1 cellular context compared by ENCODE assay signal in the genomic region with DNA sequence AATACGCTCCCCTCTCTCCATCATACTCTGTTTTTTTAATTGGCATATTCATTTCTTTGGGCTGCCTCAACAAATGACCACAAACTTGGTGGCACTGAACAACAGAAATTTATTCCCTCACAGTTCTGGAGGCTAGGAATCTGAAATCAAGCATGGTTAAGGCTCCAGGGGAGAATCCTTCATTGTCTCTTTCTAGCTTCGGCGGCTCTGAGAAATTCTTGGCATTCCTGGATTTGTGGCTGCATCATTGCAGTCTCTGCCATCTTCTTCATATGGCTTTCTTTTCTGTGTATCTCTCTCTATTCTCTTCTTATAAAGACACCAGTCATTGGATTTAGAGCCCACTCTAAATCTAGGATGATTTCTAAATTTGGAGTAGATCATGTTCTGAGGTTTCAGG.
A peak's percentile ranks its signal among the peaks of the same experiment; 100 is the strongest.
TF ChIP-seq lines count a peak whose summit lies in the region.

No MANE protein-coding gene starts in this region.

TF ChIP-seq in H1, 55 proteins besides CTCF, POLR2A, EP300 and RAD21 (continued from another document):
- TF ChIP-seq SP1 (IDR thresholded peaks at IDR 0.05; ENCODE audit: low read depth, low read length) (peak; percentile 47; the same call in 1 of the 2 replicates), RNF2 (IDR thresholded peaks at IDR 0.05; ENCODE audit: borderline replicate concordance, low read depth, low read length, missing control alignments, poor library complexity, severe bottlenecking) (no peak), BCL11A (IDR thresholded peaks at IDR 0.05; ENCODE audit: low read depth in 2 of 2, low read length in 2 of 2) (no peak), KDM5A (IDR thresholded peaks at IDR 0.05; ENCODE audit: low read length) (no peak), YY1 (IDR thresholded peaks at IDR 0.05; ENCODE audit: low read depth, low read length) (0 out of 2 replicates have a peak, but pooled peaks have one; percentile 63), TCF12 (IDR thresholded peaks at IDR 0.05; ENCODE audit: low read depth, low read length) (no peak), SAP30 (IDR thresholded peaks at IDR 0.05; ENCODE audit: insufficient read depth, insufficient replicate concordance, low read length) (no peak), HDAC6 (IDR thresholded peaks at IDR 0.05; ENCODE audit: low read depth, low read length) (no peak), SIX5 (IDR thresholded peaks at IDR 0.05; ENCODE audit: low read depth, low read length) (no peak), GABPA (IDR thresholded peaks at IDR 0.05; ENCODE audit: borderline replicate concordance, insufficient read depth, low read length) (no peak), CHD2 (IDR thresholded peaks at IDR 0.05; ENCODE audit: low read length) (no peak; the same call in 1 of the 2 replicates), ZNF274 (IDR thresholded peaks at IDR 0.05; ENCODE audit: borderline replicate concordance, extremely low read depth, low read length) (no peak), SRF (IDR thresholded peaks at IDR 0.05; ENCODE audit: low read depth, low read length) (no peak), HDAC2 (IDR thresholded peaks at IDR 0.05; ENCODE audit: borderline replicate concordance in 1 of 2, low read depth in 2 of 2, low read length in 2 of 2) (0 out of 4 replicates have a peak, but pooled peaks of 1 of the 2 experiments have one; percentile 41), MAFK (IDR thresholded peaks at IDR 0.05; ENCODE audit: low read depth, low read length) (no peak), JUN (IDR thresholded peaks at IDR 0.05; ENCODE audit: low read depth, low read length) (no peak), TEAD4 (IDR thresholded peaks at IDR 0.05; ENCODE audit: low read depth, low read length) (peak; percentile 99), EGR1 (IDR thresholded peaks at IDR 0.05; ENCODE audit: borderline replicate concordance, low read depth, low read length) (no peak), CTBP2 (IDR thresholded peaks at IDR 0.05; ENCODE audit: borderline replicate concordance, insufficient read depth, insufficient read length, low read length) (no peak), TAF1 (IDR thresholded peaks at IDR 0.05; ENCODE audit: low read depth, low read length) (0 out of 2 replicates have a peak, but pooled peaks have one; percentile 24), PHF8 (conservative IDR thresholded peaks at IDR 0.05; ENCODE audit: low read depth, low read length) (no peak), TBP (IDR thresholded peaks at IDR 0.05; ENCODE audit: low read depth, low read length) (no peak), NRF1 (IDR thresholded peaks at IDR 0.05; ENCODE audit: low read depth, low read length) (no peak), NANOG (IDR thresholded peaks at IDR 0.05; ENCODE audit: insufficient read depth, low read depth, low read length, poor library complexity, severe bottlenecking) (no peak), SP2 (IDR thresholded peaks at IDR 0.05; ENCODE audit: low read length) (no peak)
- TF ChIP-seq, protein P1, sequence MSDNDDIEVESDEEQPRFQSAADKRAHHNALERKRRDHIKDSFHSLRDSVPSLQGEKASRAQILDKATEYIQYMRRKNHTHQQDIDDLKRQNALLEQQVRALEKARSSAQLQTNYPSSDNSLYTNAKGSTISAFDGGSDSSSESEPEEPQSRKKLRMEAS (IDR thresholded peaks at IDR 0.05) = peak; percentile 8; the same call in 1 of the 2 replicates
- TF ChIP-seq, protein P2, sequence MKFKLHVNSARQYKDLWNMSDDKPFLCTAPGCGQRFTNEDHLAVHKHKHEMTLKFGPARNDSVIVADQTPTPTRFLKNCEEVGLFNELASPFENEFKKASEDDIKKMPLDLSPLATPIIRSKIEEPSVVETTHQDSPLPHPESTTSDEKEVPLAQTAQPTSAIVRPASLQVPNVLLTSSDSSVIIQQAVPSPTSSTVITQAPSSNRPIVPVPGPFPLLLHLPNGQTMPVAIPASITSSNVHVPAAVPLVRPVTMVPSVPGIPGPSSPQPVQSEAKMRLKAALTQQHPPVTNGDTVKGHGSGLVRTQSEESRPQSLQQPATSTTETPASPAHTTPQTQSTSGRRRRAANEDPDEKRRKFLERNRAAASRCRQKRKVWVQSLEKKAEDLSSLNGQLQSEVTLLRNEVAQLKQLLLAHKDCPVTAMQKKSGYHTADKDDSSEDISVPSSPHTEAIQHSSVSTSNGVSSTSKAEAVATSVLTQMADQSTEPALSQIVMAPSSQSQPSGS (IDR thresholded peaks at IDR 0.05; ENCODE audit: low read length) = 0 out of 2 replicates have a peak, but pooled peaks have one; percentile 62
- TF ChIP-seq, protein P3, sequence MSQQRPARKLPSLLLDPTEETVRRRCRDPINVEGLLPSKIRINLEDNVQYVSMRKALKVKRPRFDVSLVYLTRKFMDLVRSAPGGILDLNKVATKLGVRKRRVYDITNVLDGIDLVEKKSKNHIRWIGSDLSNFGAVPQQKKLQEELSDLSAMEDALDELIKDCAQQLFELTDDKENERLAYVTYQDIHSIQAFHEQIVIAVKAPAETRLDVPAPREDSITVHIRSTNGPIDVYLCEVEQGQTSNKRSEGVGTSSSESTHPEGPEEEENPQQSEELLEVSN (IDR thresholded peaks at IDR 0.05) = no peak
- TF ChIP-seq, protein P4, sequence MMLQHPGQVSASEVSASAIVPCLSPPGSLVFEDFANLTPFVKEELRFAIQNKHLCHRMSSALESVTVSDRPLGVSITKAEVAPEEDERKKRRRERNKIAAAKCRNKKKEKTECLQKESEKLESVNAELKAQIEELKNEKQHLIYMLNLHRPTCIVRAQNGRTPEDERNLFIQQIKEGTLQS (IDR thresholded peaks at IDR 0.05; ENCODE audit: insufficient read depth, low read depth, low read length) = no peak
- TF ChIP-seq, protein P5, sequence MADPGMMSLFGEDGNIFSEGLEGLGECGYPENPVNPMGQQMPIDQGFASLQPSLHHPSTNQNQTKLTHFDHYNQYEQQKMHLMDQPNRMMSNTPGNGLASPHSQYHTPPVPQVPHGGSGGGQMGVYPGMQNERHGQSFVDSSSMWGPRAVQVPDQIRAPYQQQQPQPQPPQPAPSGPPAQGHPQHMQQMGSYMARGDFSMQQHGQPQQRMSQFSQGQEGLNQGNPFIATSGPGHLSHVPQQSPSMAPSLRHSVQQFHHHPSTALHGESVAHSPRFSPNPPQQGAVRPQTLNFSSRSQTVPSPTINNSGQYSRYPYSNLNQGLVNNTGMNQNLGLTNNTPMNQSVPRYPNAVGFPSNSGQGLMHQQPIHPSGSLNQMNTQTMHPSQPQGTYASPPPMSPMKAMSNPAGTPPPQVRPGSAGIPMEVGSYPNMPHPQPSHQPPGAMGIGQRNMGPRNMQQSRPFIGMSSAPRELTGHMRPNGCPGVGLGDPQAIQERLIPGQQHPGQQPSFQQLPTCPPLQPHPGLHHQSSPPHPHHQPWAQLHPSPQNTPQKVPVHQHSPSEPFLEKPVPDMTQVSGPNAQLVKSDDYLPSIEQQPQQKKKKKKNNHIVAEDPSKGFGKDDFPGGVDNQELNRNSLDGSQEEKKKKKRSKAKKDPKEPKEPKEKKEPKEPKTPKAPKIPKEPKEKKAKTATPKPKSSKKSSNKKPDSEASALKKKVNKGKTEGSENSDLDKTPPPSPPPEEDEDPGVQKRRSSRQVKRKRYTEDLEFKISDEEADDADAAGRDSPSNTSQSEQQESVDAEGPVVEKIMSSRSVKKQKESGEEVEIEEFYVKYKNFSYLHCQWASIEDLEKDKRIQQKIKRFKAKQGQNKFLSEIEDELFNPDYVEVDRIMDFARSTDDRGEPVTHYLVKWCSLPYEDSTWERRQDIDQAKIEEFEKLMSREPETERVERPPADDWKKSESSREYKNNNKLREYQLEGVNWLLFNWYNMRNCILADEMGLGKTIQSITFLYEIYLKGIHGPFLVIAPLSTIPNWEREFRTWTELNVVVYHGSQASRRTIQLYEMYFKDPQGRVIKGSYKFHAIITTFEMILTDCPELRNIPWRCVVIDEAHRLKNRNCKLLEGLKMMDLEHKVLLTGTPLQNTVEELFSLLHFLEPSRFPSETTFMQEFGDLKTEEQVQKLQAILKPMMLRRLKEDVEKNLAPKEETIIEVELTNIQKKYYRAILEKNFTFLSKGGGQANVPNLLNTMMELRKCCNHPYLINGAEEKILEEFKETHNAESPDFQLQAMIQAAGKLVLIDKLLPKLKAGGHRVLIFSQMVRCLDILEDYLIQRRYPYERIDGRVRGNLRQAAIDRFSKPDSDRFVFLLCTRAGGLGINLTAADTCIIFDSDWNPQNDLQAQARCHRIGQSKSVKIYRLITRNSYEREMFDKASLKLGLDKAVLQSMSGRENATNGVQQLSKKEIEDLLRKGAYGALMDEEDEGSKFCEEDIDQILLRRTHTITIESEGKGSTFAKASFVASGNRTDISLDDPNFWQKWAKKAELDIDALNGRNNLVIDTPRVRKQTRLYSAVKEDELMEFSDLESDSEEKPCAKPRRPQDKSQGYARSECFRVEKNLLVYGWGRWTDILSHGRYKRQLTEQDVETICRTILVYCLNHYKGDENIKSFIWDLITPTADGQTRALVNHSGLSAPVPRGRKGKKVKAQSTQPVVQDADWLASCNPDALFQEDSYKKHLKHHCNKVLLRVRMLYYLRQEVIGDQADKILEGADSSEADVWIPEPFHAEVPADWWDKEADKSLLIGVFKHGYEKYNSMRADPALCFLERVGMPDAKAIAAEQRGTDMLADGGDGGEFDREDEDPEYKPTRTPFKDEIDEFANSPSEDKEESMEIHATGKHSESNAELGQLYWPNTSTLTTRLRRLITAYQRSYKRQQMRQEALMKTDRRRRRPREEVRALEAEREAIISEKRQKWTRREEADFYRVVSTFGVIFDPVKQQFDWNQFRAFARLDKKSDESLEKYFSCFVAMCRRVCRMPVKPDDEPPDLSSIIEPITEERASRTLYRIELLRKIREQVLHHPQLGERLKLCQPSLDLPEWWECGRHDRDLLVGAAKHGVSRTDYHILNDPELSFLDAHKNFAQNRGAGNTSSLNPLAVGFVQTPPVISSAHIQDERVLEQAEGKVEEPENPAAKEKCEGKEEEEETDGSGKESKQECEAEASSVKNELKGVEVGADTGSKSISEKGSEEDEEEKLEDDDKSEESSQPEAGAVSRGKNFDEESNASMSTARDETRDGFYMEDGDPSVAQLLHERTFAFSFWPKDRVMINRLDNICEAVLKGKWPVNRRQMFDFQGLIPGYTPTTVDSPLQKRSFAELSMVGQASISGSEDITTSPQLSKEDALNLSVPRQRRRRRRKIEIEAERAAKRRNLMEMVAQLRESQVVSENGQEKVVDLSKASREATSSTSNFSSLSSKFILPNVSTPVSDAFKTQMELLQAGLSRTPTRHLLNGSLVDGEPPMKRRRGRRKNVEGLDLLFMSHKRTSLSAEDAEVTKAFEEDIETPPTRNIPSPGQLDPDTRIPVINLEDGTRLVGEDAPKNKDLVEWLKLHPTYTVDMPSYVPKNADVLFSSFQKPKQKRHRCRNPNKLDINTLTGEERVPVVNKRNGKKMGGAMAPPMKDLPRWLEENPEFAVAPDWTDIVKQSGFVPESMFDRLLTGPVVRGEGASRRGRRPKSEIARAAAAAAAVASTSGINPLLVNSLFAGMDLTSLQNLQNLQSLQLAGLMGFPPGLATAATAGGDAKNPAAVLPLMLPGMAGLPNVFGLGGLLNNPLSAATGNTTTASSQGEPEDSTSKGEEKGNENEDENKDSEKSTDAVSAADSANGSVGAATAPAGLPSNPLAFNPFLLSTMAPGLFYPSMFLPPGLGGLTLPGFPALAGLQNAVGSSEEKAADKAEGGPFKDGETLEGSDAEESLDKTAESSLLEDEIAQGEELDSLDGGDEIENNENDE (IDR thresholded peaks at IDR 0.05; ENCODE audit: insufficient replicate concordance, low read length) = no peak
- TF ChIP-seq, protein P6, sequence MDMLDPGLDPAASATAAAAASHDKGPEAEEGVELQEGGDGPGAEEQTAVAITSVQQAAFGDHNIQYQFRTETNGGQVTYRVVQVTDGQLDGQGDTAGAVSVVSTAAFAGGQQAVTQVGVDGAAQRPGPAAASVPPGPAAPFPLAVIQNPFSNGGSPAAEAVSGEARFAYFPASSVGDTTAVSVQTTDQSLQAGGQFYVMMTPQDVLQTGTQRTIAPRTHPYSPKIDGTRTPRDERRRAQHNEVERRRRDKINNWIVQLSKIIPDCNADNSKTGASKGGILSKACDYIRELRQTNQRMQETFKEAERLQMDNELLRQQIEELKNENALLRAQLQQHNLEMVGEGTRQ (IDR thresholded peaks at IDR 0.05; ENCODE audit: low read length) = no peak
TF ChIP-seq in H1: peak in this region for 7.
